1 cellular context compared by ENCODE assay signal in genomic region chr4:22369901-22370562, GRCh38.
TF ChIP-seq lines count a peak whose summit lies in the region.

No MANE protein-coding gene starts in this region.

TF ChIP-seq in IMR-90, 13 proteins besides CTCF, POLR2A, EP300 and RAD21 (continued from another document):
- TF ChIP-seq CEBPB (IDR thresholded peaks at IDR 0.05; ENCODE audit: low read depth, low read length) (no peak), BHLHE40 (IDR thresholded peaks at IDR 0.05; ENCODE audit: low read depth, low read length) (no peak), SMC3 (IDR thresholded peaks at IDR 0.05; ENCODE audit: low read depth, low read length) (no peak)
